In genomic region chr20:48839518-48839917, GRCh38 we compare ENCODE assay signal across 19 cellular contexts. TPM values are rescaled to one million over a fixed set of nuclear protein-coding genes. Genes with fewer than 3 reads are reported as not detected.
DNase-seq lines count a peak whose midpoint lies in the region; ATAC-seq and TF ChIP-seq lines count a peak whose summit lies in the region.
"Had no signal": no experiment of that assay in that cellular context is flagged by ENCODE, and none has a peak within 500 bp of the region (broad histone marks: within the 10 kb centered on the region; RNA-seq: fewer than 3 reads in every experiment).

No MANE protein-coding gene starts in this region.

- no peaks in the 10 kb centered on the region for H3K27me3 Mint-ChIP-seq in CD4-positive, alpha-beta T cell
- H3K27me3 Mint-ChIP-seq in GM23338 (ENCODE audit: insufficient read depth, low read depth, poor library complexity): peaks cover 8% of the 10 kb centered on the region
- no peaks in the 10 kb centered on the region for H3K27me3 Mint-ChIP-seq in memory B cell
- H3K27me3 Mint-ChIP-seq: CD4-positive, alpha-beta memory T cell; T-helper 17 cell had no signal

- no peaks in the 10 kb centered on the region for H3K36me3 ChIP-seq in GM23338 (ENCODE audit: insufficient read depth)
- no peaks in the 10 kb centered on the region for H3K36me3 ChIP-seq in Panc1 (ENCODE audit: control insufficient read depth, insufficient read depth, low read length)

- CTCF ChIA-PET in CD4-positive, alpha-beta T cell (lab: Charles Lee): no interaction called here
- CTCF ChIA-PET in Panc1 (lab: Charles Lee): no interaction called here

- H3K36me3 Mint-ChIP-seq in CD4-positive, alpha-beta T cell (ENCODE audit: low read depth): no peaks in the 10 kb centered on the region
- H3K36me3 Mint-ChIP-seq in GM23338 (ENCODE audit: low read depth): no peaks in the 10 kb centered on the region
- no peaks in the 10 kb centered on the region for H3K36me3 Mint-ChIP-seq in memory B cell
- H3K36me3 Mint-ChIP-seq: CD4-positive, alpha-beta memory T cell had no signal

- H3K4me1 ChIP-seq in GM23338 (ENCODE audit: insufficient read depth) (no peaks in the 10 kb centered on the region), Panc1 (ENCODE audit: control insufficient read depth, insufficient read depth, low read length) (peaks cover 29% of the 10 kb centered on the region)

- H3K79me2 ChIP-seq in GM23338 (replicated peaks; ENCODE audit: insufficient read depth): no peaks in the 10 kb centered on the region

- intact Hi-C loops in CD4-positive, alpha-beta T cell (cut with DNase I, micrococcal nuclease): no loop called here
- intact Hi-C loops in Panc1 (cut with micrococcal nuclease; ENCODE audit: unreplicated experiment): no loop called here

- in situ Hi-C loops in Panc1 (cut with HindIII; ENCODE audit: low pct_unique_long_range_greater_than_20kb, low sequenced_read_pairs): no loop called here

- no peak overlapping the region for H3K27ac ChIP-seq in CD4-positive, alpha-beta T cell (ENCODE audit: low read depth, low read length)
- H3K27ac ChIP-seq in GM23338 (ENCODE audit: low read depth): no peak overlapping the region
- H3K27ac ChIP-seq in Panc1 (ENCODE audit: low read length): no peak overlapping the region
- H3K27ac ChIP-seq: PC-9 had no signal

- no peaks in the 10 kb centered on the region for H3K9me3 Mint-ChIP-seq in CD4-positive, alpha-beta T cell
- no peaks in the 10 kb centered on the region for H3K9me3 Mint-ChIP-seq in GM23338
- H3K9me3 Mint-ChIP-seq in memory B cell: no peaks in the 10 kb centered on the region
- H3K9me3 Mint-ChIP-seq: CD4-positive, alpha-beta memory T cell had no signal

- POLR2A ChIA-PET in CD4-positive, alpha-beta T cell (lab: Charles Lee): no interaction called here
- POLR2A ChIA-PET in Panc1 (lab: Charles Lee): no interaction called here

- H3K27ac Mint-ChIP-seq in CD4-positive, alpha-beta T cell: no peak overlapping the region
- no peak overlapping the region; the same call in 1 of the 2 replicates for H3K27ac Mint-ChIP-seq in GM23338
- H3K27ac Mint-ChIP-seq in memory B cell: peak overlapping the region; percentile 80
- H3K27ac Mint-ChIP-seq: T-helper 17 cell had no signal

- no peak overlapping the region for H3K4me3 ChIP-seq in GM23338
- H3K4me3 ChIP-seq in Panc1 (ENCODE audit: low read depth in 2 of 2, low read length in 2 of 2): no peak overlapping the region
- H3K4me3 ChIP-seq: A549, PC-9 had no signal

- TF ChIP-seq CTCF in CD4-positive, alpha-beta T cell (IDR thresholded peaks at IDR 0.05): no peak
- TF ChIP-seq CTCF in GM23338 (conservative IDR thresholded peaks at IDR 0.05; ENCODE audit: low read depth in 2 of 2) (no peak), Panc1 (IDR thresholded peaks at IDR 0.05) (no peak)

- no peaks in the 10 kb centered on the region for H3F3A ChIP-seq in GM23338 (replicated peaks; ENCODE audit: low read depth)

- H3K4me1 Mint-ChIP-seq in CD4-positive, alpha-beta T cell (ENCODE audit: low read depth): no peaks in the 10 kb centered on the region
- H3K4me1 Mint-ChIP-seq in GM23338 (no peaks in the 10 kb centered on the region), memory B cell (peaks cover 41% of the 10 kb centered on the region)

- no peak overlapping the region for H3K4me3 Mint-ChIP-seq in CD4-positive, alpha-beta T cell
- H3K4me3 Mint-ChIP-seq in GM23338 (no peak overlapping the region), memory B cell (peak overlapping the region; percentile 49)
- H3K4me3 Mint-ChIP-seq: CD4-positive, alpha-beta memory T cell; T-helper 17 cell had no signal

- BruUV-seq in Panc1 (replicated peaks; lab: Mats Ljungman, UMichigan): no TSS peak

- H3K9me3 ChIP-seq in CD4-positive, alpha-beta T cell (ENCODE audit: control insufficient read depth, low read length): no peaks in the 10 kb centered on the region
- no peaks in the 10 kb centered on the region for H3K9me3 ChIP-seq in Panc1 (ENCODE audit: control insufficient read depth, insufficient read depth, low read depth, low read length)
- H3K9me3 ChIP-seq: A549 had no signal

- H4K20me1 ChIP-seq in GM23338 (replicated peaks; ENCODE audit: insufficient read depth): no peaks in the 10 kb centered on the region

- H3K4me2 ChIP-seq in GM23338: no peak overlapping the region
- H3K4me2 ChIP-seq: A549, PC-9 had no signal

- H3K9me2 ChIP-seq in GM23338 (ENCODE audit: insufficient read depth): no peaks in the 10 kb centered on the region

- H3K27me3 ChIP-seq in CD4-positive, alpha-beta T cell (ENCODE audit: control insufficient read depth, insufficient read depth, low read length): no peaks in the 10 kb centered on the region
- no peaks in the 10 kb centered on the region for H3K27me3 ChIP-seq in GM23338 (ENCODE audit: insufficient read depth)
- H3K27me3 ChIP-seq in Panc1 (ENCODE audit: control insufficient read depth, insufficient read depth, low read length): no peaks in the 10 kb centered on the region

- H2AFZ ChIP-seq in GM23338: no peak overlapping the region
- H2AFZ ChIP-seq: PC-9 had no signal

- ATAC-seq in CD4-positive, alpha-beta T cell (ENCODE audit: poor library complexity): peak; percentile 24
- ATAC-seq in GM23338: peak; percentile 99
- ATAC-seq in Panc1: peak; percentile 52
- peak; percentile 76 for ATAC-seq in memory B cell (ENCODE audit: low read depth)
- no peak for ATAC-seq in GM18519 (IDR thresholded peaks at IDR 0.05; ENCODE audit: low FRiP score, unreplicated experiment)
- ATAC-seq in HG03025 (IDR thresholded peaks at IDR 0.05; ENCODE audit: low FRiP score, unreplicated experiment): no peak
- ATAC-seq: A549, Right ventricle myocardium inferior, SK-N-SH treated with all-trans-retinoic acid at 6 μM for 48 hours, T-helper 17 cell had no signal

- no peak for DNase-seq in CD4-positive, alpha-beta T cell
- DNase-seq in GM23338 (ENCODE audit: low spot score) (peak; percentile 75), Panc1 (ENCODE audit: low read depth, low spot score) (no peak), memory B cell (ENCODE audit: low spot score in 2 of 2) (no peak), SHP77 treated with DMSO at 0.1 percent for 48 hours (lab: John Stamatoyannopoulos, UW) (no peak)
- DNase-seq in activated CD4-positive, alpha-beta T cell treated with anti-CD3 and anti-CD28 coated beads for 48 hours: no peak
- DNase-seq: CD4-positive, alpha-beta memory T cell; DMS79 treated with DMSO at 0.1 percent for 48 hours; GF-D8; Karpas-422; NCI-H1417 treated with DMSO at 0.1 percent for 48 hours; NCI-H2081; PC-9; T-helper 17 cell had no signal

TF ChIP-seq in GM23338, 12 proteins besides CTCF, POLR2A, EP300 and RAD21:
- TF ChIP-seq CREB1 (CRISPR knock-in tag; IDR thresholded peaks at IDR 0.05; ENCODE audit: low read depth): 0 out of 2 replicates have a peak, but pooled peaks have one; percentile 32
- TF ChIP-seq, protein P1, sequence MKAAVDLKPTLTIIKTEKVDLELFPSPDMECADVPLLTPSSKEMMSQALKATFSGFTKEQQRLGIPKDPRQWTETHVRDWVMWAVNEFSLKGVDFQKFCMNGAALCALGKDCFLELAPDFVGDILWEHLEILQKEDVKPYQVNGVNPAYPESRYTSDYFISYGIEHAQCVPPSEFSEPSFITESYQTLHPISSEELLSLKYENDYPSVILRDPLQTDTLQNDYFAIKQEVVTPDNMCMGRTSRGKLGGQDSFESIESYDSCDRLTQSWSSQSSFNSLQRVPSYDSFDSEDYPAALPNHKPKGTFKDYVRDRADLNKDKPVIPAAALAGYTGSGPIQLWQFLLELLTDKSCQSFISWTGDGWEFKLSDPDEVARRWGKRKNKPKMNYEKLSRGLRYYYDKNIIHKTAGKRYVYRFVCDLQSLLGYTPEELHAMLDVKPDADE (IDR thresholded peaks at IDR 0.05): 0 out of 2 replicates have a peak, but pooled peaks have one; percentile 41
- TF ChIP-seq NANOG (IDR thresholded peaks at IDR 0.05; ENCODE audit: borderline replicate concordance): no peak

RNA-seq across cellular contexts. Expression of gene PREX1, which starts 11.7 kb away (rescaled TPM):
- total RNA-seq in CD4-positive, alpha-beta T cell: 10 to 100 TPM; 73.9 to 74.5 TPM
- 7.8 and 10.3 TPM in 2 replicates for total RNA-seq in GM23338 (2014; rRNA removed; shearing (Covaris generic))
- 2.4 and 2.6 TPM in 2 replicates for polyA plus RNA-seq in GM23338 (2016; fragmentation: Nextera tagmentation; extraction: Ambion mirVana)
- 20.0 TPM for total RNA-seq in Panc1 (2021; ENCODE audit: unreplicated experiment)
- polyA plus RNA-seq in Panc1 (2012; ENCODE audit: insufficient read length): 18.5 TPM

Comparison
In these comparisons a context has a peak if more than half of its experiments do, and no peak if none do; other contexts are left out.
1. ATAC-seq: peak in CD4-positive, alpha-beta T cell (single experiment), GM23338 (single experiment), Panc1 (single experiment) and memory B cell (single experiment); none in GM18519 (single experiment) and HG03025 (single experiment).